ENCODE assay signal across 29 cellular contexts in genomic region chr11:132168326-132168725, GRCh38.
"Had no signal": no experiment of that assay in that cellular context is flagged by ENCODE, and none has a peak within 500 bp of the region (broad histone marks: within the 10 kb centered on the region; RNA-seq: fewer than 3 reads in every experiment).

No MANE protein-coding gene starts in this region.

- H3K9me3 ChIP-seq: SJCRH30 had no signal

- H3K4me1 ChIP-seq: SJCRH30 had no signal

- ATAC-seq: Panc1, Right ventricle myocardium inferior, SK-N-SH treated with all-trans-retinoic acid at 6 μM for 48 hours had no signal

- H3K4me3 ChIP-seq: PC-9, SJCRH30, SK-N-MC had no signal

- H3K27me3 ChIP-seq: SJCRH30 had no signal

- DNase-seq: Karpas-422, MM.1S, MV-4-11, NCI-H1092, NCI-H1105, NCI-H1417 treated with DMSO at 0.1 percent for 48 hours, NCI-H1436 treated with DMSO at 0.1 percent for 48 hours, NCI-H1694 treated with DMSO at 0.1 percent for 48 hours, NCI-H187 treated with DMSO at 0.1 percent for 48 hours, NCI-H2029, NCI-H2081, NCI-H2171 treated with DMSO at 0.1 percent for 48 hours, NCI-H2227 treated with DMSO at 0.1 percent for 48 hours, NCI-H345, NCI-H446, NCI-H510A treated with DMSO at 0.1 percent for 48 hours, NCI-H524 treated with DMSO at 0.1 percent for 48 hours, NCI-H526 treated with DMSO at 0.1 percent for 48 hours, NCI-H774, SHP77, SIG-M5, SJCRH30 had no signal

- H3K36me3 ChIP-seq: SJCRH30 had no signal

- H3K27ac ChIP-seq: KMS-11, PC-9, RWPE1, SJCRH30, SK-N-MC had no signal
